ENCODE assay signal across 19 cellular contexts in genomic region chr9:77236693-77237092, GRCh38. TPM values are rescaled to one million over a fixed set of nuclear protein-coding genes. Genes with fewer than 3 reads are reported as not detected.
DNase-seq lines count a peak whose midpoint lies in the region; ATAC-seq and TF ChIP-seq lines count a peak whose summit lies in the region.
"Had no signal": no experiment of that assay in that cellular context is flagged by ENCODE, and none has a peak within 500 bp of the region (broad histone marks: within the 10 kb centered on the region; RNA-seq: fewer than 3 reads in every experiment).

No MANE protein-coding gene starts in this region.

- H2AK5ac ChIP-seq in trophoblast cell (ENCODE audit: low read length) = no peak overlapping the region

- H4K12ac ChIP-seq in trophoblast cell (ENCODE audit: low read depth, low read length) = no peak overlapping the region

- TF ChIP-seq CTCF in GM23338 (conservative IDR thresholded peaks at IDR 0.05; ENCODE audit: low read depth in 2 of 2) (no peak), WTC11 (IDR thresholded peaks at IDR 0.05) (no peak)

- no peak overlapping the region for H3K9ac ChIP-seq in trophoblast cell (ENCODE audit: low read length)
- H3K9ac ChIP-seq: BLaER1 treated with 17β-estradiol and CSF1 and Interleukin-3, amounts not matched to agents 10 nM and 100 nM had no signal

- no peak overlapping the region for H3K14ac ChIP-seq in trophoblast cell (ENCODE audit: low read length)

- no CpG with 5 or more reads among the region's 5 CpGs for WGBS in trophoblast cell (ENCODE audit: extremely low coverage, insufficient coverage, insufficient read length)

- no peaks in the 10 kb centered on the region for H3K4me1 Mint-ChIP-seq in activated naive CD8-positive, alpha-beta T cell treated with anti-CD3 and anti-CD28 coated beads, Interleukin-2, amount 10 ng/mL, durations not matched to agents 7 days and 5 days
- H3K4me1 Mint-ChIP-seq in activated naive CD8-positive, alpha-beta T cell treated with anti-CD3 and anti-CD28 coated beads for 36 hours = peaks cover 4% of the 10 kb centered on the region
- H3K4me1 Mint-ChIP-seq in GM23338 = no peaks in the 10 kb centered on the region
- no peaks in the 10 kb centered on the region for H3K4me1 Mint-ChIP-seq in WTC11
- H3K4me1 Mint-ChIP-seq: B cell had no signal

- H3K4me1 ChIP-seq in GM23338 (ENCODE audit: insufficient read depth) (no peaks in the 10 kb centered on the region), trophoblast cell (ENCODE audit: control insufficient read depth in 1 of 2, insufficient read depth in 2 of 2, low read length in 2 of 2) (no peaks in the 10 kb centered on the region)
- H3K4me1 ChIP-seq: A549; BLaER1 treated with 17β-estradiol and CSF1 and Interleukin-3, amounts not matched to agents 10 nM and 100 nM; Caco-2 had no signal

- no peak for DNase-seq in activated naive CD8-positive, alpha-beta T cell treated with anti-CD3 and anti-CD28 coated beads, Interleukin-2, amount 10 ng/mL, durations not matched to agents 7 days and 5 days
- no peak for DNase-seq in activated naive CD8-positive, alpha-beta T cell treated with anti-CD3 and anti-CD28 coated beads for 36 hours
- DNase-seq in GM23338 (ENCODE audit: low spot score) (no peak), WTC11 (ENCODE audit: low spot score) (no peak), trophoblast cell (peak; percentile 10 to 65), cerebellum (ENCODE audit: low spot score) (no peak), NCI-H1417 treated with DMSO at 0.1 percent for 48 hours (lab: John Stamatoyannopoulos, UW) (no peak)
- DNase-seq: AML-193; Caco-2; Calu3; CD4-positive, alpha-beta T cell; CD8-positive, alpha-beta T cell; DMS79 treated with DMSO at 0.1 percent for 48 hours; GF-D8 had no signal

- no peak overlapping the region for H3K18ac ChIP-seq in trophoblast cell (ENCODE audit: low read length)

- H2BK120ac ChIP-seq in trophoblast cell (ENCODE audit: insufficient read depth, low read length, poor library complexity) = no peak overlapping the region

- no peaks in the 10 kb centered on the region for H3K79me1 ChIP-seq in trophoblast cell (ENCODE audit: low read length)

- peaks cover 4% of the 10 kb centered on the region for H3K9me3 Mint-ChIP-seq in activated naive CD8-positive, alpha-beta T cell treated with anti-CD3 and anti-CD28 coated beads, Interleukin-2, amount 10 ng/mL, durations not matched to agents 7 days and 5 days
- no peaks in the 10 kb centered on the region for H3K9me3 Mint-ChIP-seq in activated naive CD8-positive, alpha-beta T cell treated with anti-CD3 and anti-CD28 coated beads for 36 hours
- H3K9me3 Mint-ChIP-seq in GM23338 (no peaks in the 10 kb centered on the region), WTC11 (peaks cover 5% of the 10 kb centered on the region; the same call in 1 of the 2 replicates)
- H3K9me3 Mint-ChIP-seq: CD4-positive, alpha-beta T cell; CD8-positive, alpha-beta T cell had no signal

- H4K91ac ChIP-seq in trophoblast cell (ENCODE audit: low read depth, low read length) = no peak overlapping the region

- no peaks in the 10 kb centered on the region for H3K27me3 Mint-ChIP-seq in activated naive CD8-positive, alpha-beta T cell treated with anti-CD3 and anti-CD28 coated beads, Interleukin-2, amount 10 ng/mL, durations not matched to agents 7 days and 5 days
- H3K27me3 Mint-ChIP-seq in activated naive CD8-positive, alpha-beta T cell treated with anti-CD3 and anti-CD28 coated beads for 36 hours = no peaks in the 10 kb centered on the region
- H3K27me3 Mint-ChIP-seq in GM23338 (ENCODE audit: insufficient read depth, low read depth, poor library complexity) (no peaks in the 10 kb centered on the region), WTC11 (ENCODE audit: low read depth) (no peaks in the 10 kb centered on the region)
- H3K27me3 Mint-ChIP-seq: B cell; CD4-positive, alpha-beta T cell had no signal

- no peak overlapping the region for H3K4me3 ChIP-seq in GM23338
- H3K4me3 ChIP-seq in trophoblast cell (ENCODE audit: low read depth, low read length) = no peak overlapping the region
- H3K4me3 ChIP-seq: A549; BLaER1 treated with 17β-estradiol and CSF1 and Interleukin-3, amounts not matched to agents 10 nM and 100 nM had no signal

- CTCF ChIA-PET in WTC11 (lab: Charles Lee) = no interaction called here

- H3K23ac ChIP-seq in trophoblast cell (ENCODE audit: low read length) = no peak overlapping the region

- H3K9me2 ChIP-seq in GM23338 (ENCODE audit: insufficient read depth) = no peaks in the 10 kb centered on the region

- peak overlapping the region; percentile 56 for H3K27ac Mint-ChIP-seq in activated naive CD8-positive, alpha-beta T cell treated with anti-CD3 and anti-CD28 coated beads, Interleukin-2, amount 10 ng/mL, durations not matched to agents 7 days and 5 days
- no peak overlapping the region for H3K27ac Mint-ChIP-seq in activated naive CD8-positive, alpha-beta T cell treated with anti-CD3 and anti-CD28 coated beads for 36 hours
- H3K27ac Mint-ChIP-seq in GM23338 (0 out of 2 replicates have a peak overlapping the region, but pooled peaks have one; percentile 8), WTC11 (peak overlapping the region; percentile 12; the same call in 1 of the 2 replicates)
- H3K27ac Mint-ChIP-seq: B cell; CD4-positive, alpha-beta T cell; CD8-positive, alpha-beta T cell had no signal

- no peaks in the 10 kb centered on the region for H3F3A ChIP-seq in GM23338 (replicated peaks; ENCODE audit: low read depth)

- H3K36me3 ChIP-seq in GM23338 (ENCODE audit: insufficient read depth) (no peaks in the 10 kb centered on the region), trophoblast cell (ENCODE audit: control insufficient read depth in 1 of 2, insufficient read depth in 2 of 2, low read length in 2 of 2) (no peaks in the 10 kb centered on the region)

- no peak overlapping the region for H4K8ac ChIP-seq in trophoblast cell (ENCODE audit: low read depth, low read length)

- no peak overlapping the region for H3K4me2 ChIP-seq in GM23338
- H3K4me2 ChIP-seq in trophoblast cell (ENCODE audit: low read length) = no peak overlapping the region
- H3K4me2 ChIP-seq: A549; BLaER1 treated with 17β-estradiol and CSF1 and Interleukin-3, amounts not matched to agents 10 nM and 100 nM had no signal

- no peak overlapping the region for H3K27ac ChIP-seq in GM23338 (ENCODE audit: low read depth)
- no peak overlapping the region for H3K27ac ChIP-seq in trophoblast cell (ENCODE audit: low read depth, low read length)
- H3K27ac ChIP-seq: 22Rv1; A549; BLaER1 treated with 17β-estradiol and CSF1 and Interleukin-3, amounts not matched to agents 10 nM and 100 nM; C4-2B had no signal

- no peaks in the 10 kb centered on the region for H3K79me2 ChIP-seq in GM23338 (replicated peaks; ENCODE audit: insufficient read depth)
- H3K79me2 ChIP-seq in trophoblast cell (ENCODE audit: control insufficient read depth, insufficient read depth, low read length, poor library complexity) = no peaks in the 10 kb centered on the region

- H2BK5ac ChIP-seq in trophoblast cell (ENCODE audit: low read depth, low read length, poor library complexity) = no peak overlapping the region

- no peaks in the 10 kb centered on the region for H4K20me1 ChIP-seq in GM23338 (replicated peaks; ENCODE audit: insufficient read depth)
- H4K20me1 ChIP-seq: BLaER1 treated with 17β-estradiol and CSF1 and Interleukin-3, amounts not matched to agents 10 nM and 100 nM had no signal

- H3K27me3 ChIP-seq in GM23338 (ENCODE audit: insufficient read depth) (no peaks in the 10 kb centered on the region), trophoblast cell (ENCODE audit: insufficient read depth, low read length) (no peaks in the 10 kb centered on the region)
- H3K27me3 ChIP-seq: BLaER1 treated with 17β-estradiol and CSF1 and Interleukin-3, amounts not matched to agents 10 nM and 100 nM had no signal

- H3K9me3 ChIP-seq in trophoblast cell (ENCODE audit: insufficient read depth, low read depth, low read length) = no peaks in the 10 kb centered on the region
- H3K9me3 ChIP-seq: A549, Caco-2 had no signal

- peaks cover 44% of the 10 kb centered on the region for H3K36me3 Mint-ChIP-seq in activated naive CD8-positive, alpha-beta T cell treated with anti-CD3 and anti-CD28 coated beads, Interleukin-2, amount 10 ng/mL, durations not matched to agents 7 days and 5 days
- H3K36me3 Mint-ChIP-seq in activated naive CD8-positive, alpha-beta T cell treated with anti-CD3 and anti-CD28 coated beads for 36 hours = peaks cover 32% of the 10 kb centered on the region
- H3K36me3 Mint-ChIP-seq in GM23338 (ENCODE audit: low read depth) (peaks cover 11% of the 10 kb centered on the region; the same call in 2 of the 3 replicates), WTC11 (peaks cover 21% of the 10 kb centered on the region)

- H3K4ac ChIP-seq in trophoblast cell (ENCODE audit: low read depth, low read length) = no peak overlapping the region

- no peak overlapping the region for H3K4me3 Mint-ChIP-seq in activated naive CD8-positive, alpha-beta T cell treated with anti-CD3 and anti-CD28 coated beads, Interleukin-2, amount 10 ng/mL, durations not matched to agents 7 days and 5 days
- H3K4me3 Mint-ChIP-seq in activated naive CD8-positive, alpha-beta T cell treated with anti-CD3 and anti-CD28 coated beads for 36 hours = no peak overlapping the region
- H3K4me3 Mint-ChIP-seq in GM23338 = no peak overlapping the region
- no peak overlapping the region for H3K4me3 Mint-ChIP-seq in WTC11
- H3K4me3 Mint-ChIP-seq: B cell; CD4-positive, alpha-beta T cell; CD8-positive, alpha-beta T cell had no signal

- no peak overlapping the region for H2BK12ac ChIP-seq in trophoblast cell (ENCODE audit: low read length)

- ATAC-seq in activated naive CD8-positive, alpha-beta T cell treated with anti-CD3 and anti-CD28 coated beads, Interleukin-2, amount 10 ng/mL, durations not matched to agents 7 days and 5 days (ENCODE audit: low read depth) = no peak
- ATAC-seq in GM23338 (no peak), WTC11 (no peak)
- ATAC-seq: A549; CD8-positive, alpha-beta T cell had no signal

- POLR2A ChIA-PET in activated naive CD8-positive, alpha-beta T cell treated with anti-CD3 and anti-CD28 coated beads, Interleukin-2, amount 10 ng/mL, durations not matched to agents 7 days and 5 days (lab: Charles Lee) = no interaction called here
- POLR2A ChIA-PET in WTC11 (lab: Charles Lee) = no interaction called here

- H2AFZ ChIP-seq in GM23338 (no peak overlapping the region), trophoblast cell (ENCODE audit: insufficient read depth, low read length, poor library complexity) (no peak overlapping the region)

TF ChIP-seq in GM23338, 12 proteins besides CTCF, POLR2A, EP300 and RAD21 (continues in another document):
- TF ChIP-seq ZNF114 (CRISPR knock-in tag; IDR thresholded peaks at IDR 0.05) (no peak), STAT1 (IDR thresholded peaks at IDR 0.05; ENCODE audit: unreplicated experiment) (no peak)

TF ChIP-seq in WTC11, 78 proteins besides CTCF, POLR2A, EP300 and RAD21 (continues in another document):
- no peak for TF ChIP-seq TEAD1 (CRISPR knock-in tag; IDR thresholded peaks at IDR 0.05)

RNA-seq across cellular contexts. Expression of gene VPS13A, which starts 59.4 kb away (rescaled TPM):
- total RNA-seq in activated naive CD8-positive, alpha-beta T cell treated with anti-CD3 and anti-CD28 coated beads, Interleukin-2, amount 10 ng/mL, durations not matched to agents 7 days and 5 days = 10 to 100 TPM; 46.5 to 54.2 TPM
- total RNA-seq in activated naive CD8-positive, alpha-beta T cell treated with anti-CD3 and anti-CD28 coated beads for 36 hours = 10 to 100 TPM; 28.4 to 28.8 TPM
- total RNA-seq in GM23338 (2014; rRNA removed; shearing (Covaris generic)) = 55.8 and 68.1 TPM in 2 replicates
- 38.5 and 45.9 TPM in 2 replicates for polyA plus RNA-seq in GM23338 (2016; fragmentation: Nextera tagmentation; extraction: Ambion mirVana)
- total RNA-seq in WTC11 (2021) (25.5 to 31.5 TPM (median 28.0 TPM) in 3 replicates), cerebellum (91.8 TPM)
- polyA plus RNA-seq in trophoblast cell (2013) = 18.1 and 18.4 TPM in 2 replicates

Comparison
In these comparisons a context has a peak if more than half of its experiments do, and no peak if none do; other contexts are left out.
1. DNase-seq: peak in trophoblast cell (2 of 2); none in activated naive CD8-positive, alpha-beta T cell treated with anti-CD3 and anti-CD28 coated beads, Interleukin-2, amount 10 ng/mL, durations not matched to agents 7 days and 5 days (single experiment), activated naive CD8-positive, alpha-beta T cell treated with anti-CD3 and anti-CD28 coated beads for 36 hours (single experiment), GM23338 (single experiment), WTC11 (single experiment), cerebellum (single experiment) and NCI-H1417 treated with DMSO at 0.1 percent for 48 hours (single experiment).